In the genomic region with DNA sequence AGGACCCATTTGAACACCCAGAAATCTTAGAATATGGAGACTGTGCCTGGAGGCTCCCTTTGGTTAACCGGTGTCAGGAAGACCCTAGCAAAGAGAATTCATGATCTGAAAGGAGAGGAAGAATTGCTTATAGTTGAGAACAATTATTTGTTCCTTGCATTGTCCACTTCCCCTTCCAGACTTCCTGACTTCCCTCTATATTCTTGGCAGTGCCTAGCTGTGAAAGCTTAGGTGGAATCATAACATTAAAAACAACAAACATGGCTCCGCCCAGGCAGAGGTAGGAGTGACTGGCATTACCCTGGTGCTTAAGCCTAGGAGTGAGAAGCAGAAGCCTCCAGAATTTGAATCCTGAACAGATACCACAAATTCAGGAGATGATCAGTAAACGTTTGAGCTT, we compare ENCODE assay signal across 10 cellular contexts.
DNase-seq lines count a peak whose midpoint lies in the region; ATAC-seq lines count a peak whose summit lies in the region.
"Had no signal": no experiment of that assay in that cellular context is flagged by ENCODE, and none has a peak within 500 bp of the region (broad histone marks: within the 10 kb centered on the region; RNA-seq: fewer than 3 reads in every experiment).

No MANE protein-coding gene starts in this region.

- peak overlapping the region; percentile 94 for H3K4me3 Mint-ChIP-seq in activated T-cell treated with anti-CD3 and anti-CD28 coated beads, Interleukin-2, amount 50 U/mL, for 24 hours
- H3K4me3 Mint-ChIP-seq in stimulated activated memory B cell treated with anti-CD40 and anti-IgM and Interleukin-4, amounts not matched to agents 10 μg/mL and 1 μg/mL and 100 μg/mL, for 72 hours, result peak overlapping the region; percentile 97

- no peak for ATAC-seq in stimulated activated memory B cell treated with anti-CD40 and anti-IgM and Interleukin-4, amounts not matched to agents 10 μg/mL and 1 μg/mL and 100 μg/mL, for 72 hours

- peak overlapping the region; percentile 99 for H3K4me3 ChIP-seq in SK-N-MC

- no peak for DNase-seq in activated T-cell treated with anti-CD3 and anti-CD28 coated beads, Interleukin-2, amount 50 U/mL, for 24 hours
- no peak for DNase-seq in activated T-cell treated with anti-CD3 and anti-CD28 coated beads, Interleukin-2, amount 50 U/mL, for 1 hour
- DNase-seq in SK-N-MC (ENCODE audit: low read depth, low spot score), result no peak
- no peak for DNase-seq in epithelial cell of prostate (ENCODE audit: low read depth, low spot score)
- DNase-seq in foreskin melanocyte, result no peak
- DNase-seq in stimulated activated CD4-positive, alpha-beta T cell treated with anti-CD3 and anti-CD28 coated beads, Interleukin-4, amount 100 ng/mL, for 4 hours, result no peak
- DNase-seq in activated CD4-positive, CD25-positive, alpha-beta regulatory T cell treated with anti-CD3 and anti-CD28 coated beads, Interleukin-2, amount 50 U/mL, for 72 hours, result no peak
- DNase-seq: activated gamma-delta T cell, SIG-M5 had no signal

- H3K9me3 Mint-ChIP-seq in activated T-cell treated with anti-CD3 and anti-CD28 coated beads, Interleukin-2, amount 50 U/mL, for 24 hours, result no peaks in the 10 kb centered on the region
- no peaks in the 10 kb centered on the region for H3K9me3 Mint-ChIP-seq in stimulated activated memory B cell treated with anti-CD40 and anti-IgM and Interleukin-4, amounts not matched to agents 10 μg/mL and 1 μg/mL and 100 μg/mL, for 72 hours

- peaks cover 59% of the 10 kb centered on the region for H3K4me1 Mint-ChIP-seq in activated T-cell treated with anti-CD3 and anti-CD28 coated beads, Interleukin-2, amount 50 U/mL, for 24 hours (ENCODE audit: low read depth)
- peaks cover 38% of the 10 kb centered on the region for H3K4me1 Mint-ChIP-seq in stimulated activated memory B cell treated with anti-CD40 and anti-IgM and Interleukin-4, amounts not matched to agents 10 μg/mL and 1 μg/mL and 100 μg/mL, for 72 hours

- no peak overlapping the region for H3K27ac Mint-ChIP-seq in activated T-cell treated with anti-CD3 and anti-CD28 coated beads, Interleukin-2, amount 50 U/mL, for 24 hours
- H3K27ac Mint-ChIP-seq in stimulated activated memory B cell treated with anti-CD40 and anti-IgM and Interleukin-4, amounts not matched to agents 10 μg/mL and 1 μg/mL and 100 μg/mL, for 72 hours, result no peak overlapping the region

- peaks cover 56% of the 10 kb centered on the region for H3K36me3 Mint-ChIP-seq in activated T-cell treated with anti-CD3 and anti-CD28 coated beads, Interleukin-2, amount 50 U/mL, for 24 hours (ENCODE audit: low read depth)
- H3K36me3 Mint-ChIP-seq in stimulated activated memory B cell treated with anti-CD40 and anti-IgM and Interleukin-4, amounts not matched to agents 10 μg/mL and 1 μg/mL and 100 μg/mL, for 72 hours, result peaks cover 4% of the 10 kb centered on the region

- H3K9ac ChIP-seq in SK-N-MC (ENCODE audit: insufficient read length), result peak overlapping the region; percentile 91

- H3K27ac ChIP-seq in SK-N-MC (no peak overlapping the region), epithelial cell of prostate (peak overlapping the region; percentile 82)

- no peaks in the 10 kb centered on the region for H3K27me3 Mint-ChIP-seq in activated T-cell treated with anti-CD3 and anti-CD28 coated beads, Interleukin-2, amount 50 U/mL, for 24 hours
- no peaks in the 10 kb centered on the region for H3K27me3 Mint-ChIP-seq in stimulated activated memory B cell treated with anti-CD40 and anti-IgM and Interleukin-4, amounts not matched to agents 10 μg/mL and 1 μg/mL and 100 μg/mL, for 72 hours

- H3K9me3 ChIP-seq in SK-N-MC (ENCODE audit: low read depth, low read length), result no peaks in the 10 kb centered on the region

- H3K36me3 ChIP-seq in SK-N-MC (ENCODE audit: insufficient read depth, low read length), result peaks cover 21% of the 10 kb centered on the region
